9 cellular contexts compared by ENCODE assay signal in the genomic region with DNA sequence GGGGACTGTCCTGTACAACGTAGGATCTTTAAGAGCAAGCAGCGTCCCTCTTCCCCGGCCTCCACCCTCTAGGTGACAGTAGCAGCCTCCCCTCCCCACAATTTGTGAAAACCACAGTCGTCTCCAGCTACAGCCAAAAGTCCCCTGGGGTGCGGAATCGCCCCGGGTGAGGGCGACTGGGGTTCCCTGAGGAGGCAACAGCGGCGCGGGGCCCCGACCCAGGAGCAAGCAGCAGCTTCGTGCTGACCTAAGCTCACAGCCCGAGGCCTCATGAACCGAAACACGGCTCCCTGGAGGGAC. TPM values are rescaled to one million over a fixed set of nuclear protein-coding genes. Genes with fewer than 3 reads are reported as not detected.
A peak's percentile ranks its signal among the peaks of the same experiment; 100 is the strongest.
DNase-seq lines count a peak whose midpoint lies in the region; ATAC-seq, FAIRE-seq and TF ChIP-seq lines count a peak whose summit lies in the region.
"Had no signal": no experiment of that assay in that cellular context is flagged by ENCODE, and none has a peak within 500 bp of the region (broad histone marks: within the 10 kb centered on the region; RNA-seq: fewer than 3 reads in every experiment).

No MANE protein-coding gene starts in this region.

- DNase-seq in GM12865 (ENCODE audit: low read depth), result no peak
- peak; percentile 21 for DNase-seq in GM23338 (ENCODE audit: low spot score)
- peak; percentile 84 for DNase-seq in OCI-M1 (lab: John Stamatoyannopoulos, UW)
- no peak for DNase-seq in endothelial cell of umbilical vein (ENCODE audit: low read depth, low spot score)
- DNase-seq in osteoblast (ENCODE audit: insufficient read length, low spot score, missing footprints), result no peak
- DNase-seq in NCI-H345 treated with DMSO at 0.1 percent for 48 hours (lab: John Stamatoyannopoulos, UW; ENCODE audit: unreplicated experiment), result no peak
- no peak for DNase-seq in D341Med (ENCODE audit: low spot score)
- DNase-seq in SK-N-DZ (ENCODE audit: low spot score), result no peak

- ATAC-seq in GM23338, result no peak

- TSS peak; percentile 19 for BruUV-seq in endothelial cell of umbilical vein (replicated peaks; lab: Mats Ljungman, UMichigan)

- H4K20me1 ChIP-seq in GM23338 (replicated peaks; ENCODE audit: insufficient read depth) (no peaks in the 10 kb centered on the region), endothelial cell of umbilical vein (replicated peaks; ENCODE audit: control insufficient read depth, extremely low read depth, insufficient read depth, low read length) (no peaks in the 10 kb centered on the region), osteoblast (ENCODE audit: insufficient read depth, low read length) (no peaks in the 10 kb centered on the region)

- H3K79me2 ChIP-seq in GM23338 (replicated peaks; ENCODE audit: insufficient read depth) (no peaks in the 10 kb centered on the region), endothelial cell of umbilical vein (ENCODE audit: control insufficient read depth, insufficient read depth, low read length) (no peaks in the 10 kb centered on the region), osteoblast (ENCODE audit: insufficient read depth, low read length) (no peaks in the 10 kb centered on the region)

- H3K9me2 ChIP-seq in GM23338 (ENCODE audit: insufficient read depth), result no peaks in the 10 kb centered on the region

- H3K9me3 Mint-ChIP-seq in GM23338, result peaks cover 94% of the 10 kb centered on the region

- H3K36me3 Mint-ChIP-seq in GM23338 (ENCODE audit: low read depth), result peaks cover 46% of the 10 kb centered on the region

- peaks cover 5% of the 10 kb centered on the region for H3K27me3 Mint-ChIP-seq in GM23338 (ENCODE audit: insufficient read depth, low read depth, poor library complexity)

- H3K4me2 ChIP-seq in GM23338, result peak overlapping the region; percentile 77
- H3K4me2 ChIP-seq in endothelial cell of umbilical vein (ENCODE audit: insufficient read depth, low read length), result peak overlapping the region; percentile 31
- peak overlapping the region; percentile 90 for H3K4me2 ChIP-seq in osteoblast (ENCODE audit: insufficient read depth, low read length)

- CTCF ChIA-PET in endothelial cell of umbilical vein (lab: Charles Lee), result no interaction called here

- no peak for TF ChIP-seq CTCF in GM12865 (IDR thresholded peaks at IDR 0.05; ENCODE audit: insufficient read depth, low read depth, low read length, missing control alignments)
- no peak for TF ChIP-seq CTCF in GM23338 (conservative IDR thresholded peaks at IDR 0.05; ENCODE audit: low read depth in 2 of 2)
- TF ChIP-seq CTCF in endothelial cell of umbilical vein (IDR thresholded peaks at IDR 0.05; ENCODE audit: extremely low read depth in 1 of 2, insufficient read depth in 1 of 2, low read depth in 1 of 2, low read length in 2 of 2), result no peak
- TF ChIP-seq CTCF in osteoblast (IDR thresholded peaks at IDR 0.05; ENCODE audit: extremely low read depth, low read depth, low read length), result no peak

- no peaks in the 10 kb centered on the region for H3K36me3 ChIP-seq in GM23338 (ENCODE audit: insufficient read depth)
- no peaks in the 10 kb centered on the region for H3K36me3 ChIP-seq in endothelial cell of umbilical vein (ENCODE audit: control insufficient read depth in 2 of 2, extremely low read depth in 1 of 2, insufficient read depth in 2 of 2, low read length in 2 of 2)
- H3K36me3 ChIP-seq in osteoblast (ENCODE audit: insufficient read depth, low read length), result no peaks in the 10 kb centered on the region

- H3K9me3 ChIP-seq in endothelial cell of umbilical vein (replicated peaks; ENCODE audit: control insufficient read depth, insufficient read depth, low read length) (no peaks in the 10 kb centered on the region), osteoblast (ENCODE audit: low read depth, low read length) (no peaks in the 10 kb centered on the region)

- H3K27ac Mint-ChIP-seq in GM23338, result no peak overlapping the region

- no peak for TF ChIP-seq POLR2A in endothelial cell of umbilical vein (IDR thresholded peaks at IDR 0.05; ENCODE audit: low read depth, low read length)

- H2AFZ ChIP-seq in GM23338 (peak overlapping the region; percentile 38; the same call in 1 of the 2 replicates), endothelial cell of umbilical vein (ENCODE audit: low read depth, low read length) (peak overlapping the region; percentile 63), osteoblast (ENCODE audit: low read length) (peak overlapping the region; percentile 95)

- H3K4me1 ChIP-seq in GM23338 (ENCODE audit: insufficient read depth) (no peaks in the 10 kb centered on the region), endothelial cell of umbilical vein (ENCODE audit: control insufficient read depth, extremely low read depth, insufficient read depth, low read length) (no peaks in the 10 kb centered on the region), osteoblast (ENCODE audit: insufficient read depth, low read length) (peaks cover 3% of the 10 kb centered on the region)

- dilution Hi-C loops in endothelial cell of umbilical vein (cut with MboI; ENCODE audit: extremely low pct_ligation_motif_present, low sequenced_read_pairs), result no loop called here

- H3K4me3 ChIP-seq in GM12865 (ENCODE audit: low read depth, low read length) (peak overlapping the region; percentile 88), GM23338 (peak overlapping the region; percentile 60), endothelial cell of umbilical vein (replicated peaks in 1 of 3; ENCODE audit: insufficient read depth in 1 of 3, low read depth in 1 of 3, low read length in 3 of 3) (peak overlapping the region in 2 of 3 experiments; percentile 29 to 37), osteoblast (ENCODE audit: insufficient read depth, low read length) (peak overlapping the region; percentile 94)

- POLR2A ChIA-PET in endothelial cell of umbilical vein (lab: Charles Lee), result no interaction called here

- H3K4me1 Mint-ChIP-seq in GM23338, result no peaks in the 10 kb centered on the region

- no peak overlapping the region for H3K27ac ChIP-seq in GM23338 (ENCODE audit: low read depth)
- H3K27ac ChIP-seq in endothelial cell of umbilical vein (ENCODE audit: insufficient read depth, low read depth, low read length), result no peak overlapping the region
- peak overlapping the region; percentile 83 for H3K27ac ChIP-seq in osteoblast (ENCODE audit: low read depth, low read length)

- H3K9ac ChIP-seq in endothelial cell of umbilical vein (replicated peaks; ENCODE audit: extremely low read depth, insufficient read depth, low read length), result peak overlapping the region; percentile 59

- H3K27me3 ChIP-seq in GM23338 (ENCODE audit: insufficient read depth) (no peaks in the 10 kb centered on the region), endothelial cell of umbilical vein (ENCODE audit: control insufficient read depth in 2 of 2, insufficient read depth in 2 of 2, low read length in 2 of 2) (no peaks in the 10 kb centered on the region), osteoblast (ENCODE audit: insufficient read depth, low read length) (no peaks in the 10 kb centered on the region)

- H3K9me1 ChIP-seq in endothelial cell of umbilical vein (replicated peaks; ENCODE audit: control insufficient read depth, extremely low read depth, insufficient read depth, low read length), result no peaks in the 10 kb centered on the region

- intact Hi-C loops in endothelial cell of umbilical vein (cut with micrococcal nuclease), result no loop called here

- FAIRE-seq in endothelial cell of umbilical vein (lab: Jason Lieb, UNC), result no peak

- H3F3A ChIP-seq in GM23338 (replicated peaks; ENCODE audit: low read depth), result no peaks in the 10 kb centered on the region

- no peak overlapping the region for H3K4me3 Mint-ChIP-seq in GM23338

TF ChIP-seq in GM23338, 12 proteins besides CTCF, POLR2A, EP300 and RAD21 (continues in another document):
- TF ChIP-seq EZH2phosphoT487 (IDR thresholded peaks at IDR 0.05; ENCODE audit: unreplicated experiment) (no peak), EZH2 (IDR thresholded peaks at IDR 0.05; ENCODE audit: low read depth, unreplicated experiment) (no peak)

TF ChIP-seq in endothelial cell of umbilical vein, 7 proteins besides CTCF, POLR2A, EP300 and RAD21:
- no peak for TF ChIP-seq MYC (IDR thresholded peaks at IDR 0.05; ENCODE audit: low read depth, low read length)
- TF ChIP-seq EZH2 (IDR thresholded peaks at IDR 0.05; ENCODE audit: borderline replicate concordance, low read depth, low read length, severe bottlenecking), result no peak
- no peak for TF ChIP-seq GATA2 (IDR thresholded peaks at IDR 0.05; ENCODE audit: insufficient read depth, insufficient read length, low read depth, low read length)
- TF ChIP-seq POLR2AphosphoS5 (IDR thresholded peaks at IDR 0.05; ENCODE audit: insufficient read depth, low read depth, low read length), result no peak
- no peak for TF ChIP-seq FOS (IDR thresholded peaks at IDR 0.05; ENCODE audit: borderline replicate concordance, insufficient read depth, low read length)

RNA-seq across cellular contexts. Expression of a gene that starts 0.3 kb away (rescaled TPM):
- total RNA-seq in GM23338 (2014; rRNA removed; shearing (Covaris generic)), result 5.7 and 11.1 TPM in 2 replicates
- polyA plus RNA-seq in GM23338 (2016; fragmentation: Nextera tagmentation; extraction: Ambion mirVana) (2.2 and 3.5 TPM in 2 replicates), endothelial cell of umbilical vein (0.35 and 0.72 TPM in 2 replicates)
- total RNA-seq in endothelial cell of umbilical vein (0.76 and 4.2 TPM in 2 replicates), osteoblast (23.6 and 24.6 TPM in 2 replicates)
- polyA plus RNA-seq in endothelial cell of umbilical vein (2011; cell fraction: cytosol; rRNA removed), result 0.37 and 0.61 TPM in 2 replicates
- polyA plus RNA-seq in endothelial cell of umbilical vein (2011; cell fraction: nucleus; rRNA removed), result 3.9 and 5.1 TPM in 2 replicates
- polyA plus RNA-seq in endothelial cell of umbilical vein (2012), result 0.05 TPM in 1 of 2 replicates, not detected in the other
- 0.68 and 2.0 TPM in 2 replicates for polyA minus RNA-seq in endothelial cell of umbilical vein
- 7.0 TPM for polyA minus RNA-seq in endothelial cell of umbilical vein (2011; cell fraction: cytosol; rRNA and poly(A)+ RNA removed)
- polyA minus RNA-seq in endothelial cell of umbilical vein (2011; cell fraction: nucleus; rRNA and poly(A)+ RNA removed), result 0.53 and 0.67 TPM in 2 replicates
- 35.8 and 39.4 TPM in 2 replicates for polyA plus RNA-seq in SK-N-DZ (2014; cell fraction: cytosol; rRNA removed)
- 181 and 182 TPM in 2 replicates for polyA plus RNA-seq in SK-N-DZ (2014; cell fraction: nucleus; rRNA removed)

RNA-seq across cellular contexts. Expression of a gene that starts 0.4 kb away (rescaled TPM):
- total RNA-seq in GM23338 (2014; rRNA removed; shearing (Covaris generic)), result not detected in 2 replicates
- polyA plus RNA-seq in GM23338 (2016; fragmentation: Nextera tagmentation; extraction: Ambion mirVana), result not detected in 2 replicates
- not detected in 2 replicates for total RNA-seq in endothelial cell of umbilical vein
- polyA plus RNA-seq in endothelial cell of umbilical vein, result not detected in 2 replicates
- not detected in 2 replicates for polyA plus RNA-seq in endothelial cell of umbilical vein (2011; cell fraction: cytosol; rRNA removed)
- polyA plus RNA-seq in endothelial cell of umbilical vein (2011; cell fraction: nucleus; rRNA removed), result not detected in 2 replicates
- not detected in 2 replicates for polyA plus RNA-seq in endothelial cell of umbilical vein (2012)
- polyA minus RNA-seq in endothelial cell of umbilical vein, result not detected in 2 replicates
- polyA minus RNA-seq in endothelial cell of umbilical vein (2011; cell fraction: cytosol; rRNA and poly(A)+ RNA removed), result not detected
- polyA minus RNA-seq in endothelial cell of umbilical vein (2011; cell fraction: nucleus; rRNA and poly(A)+ RNA removed), result not detected in 2 replicates
- total RNA-seq in osteoblast, result not detected in 2 replicates
- not detected in 2 replicates for polyA plus RNA-seq in SK-N-DZ (2014; cell fraction: cytosol; rRNA removed)
- not detected in 2 replicates for polyA plus RNA-seq in SK-N-DZ (2014; cell fraction: nucleus; rRNA removed)
- total RNA-seq: subcutaneous adipose tissue had no signal

Comparison
In these comparisons a context has a peak if more than half of its experiments do, and no peak if none do; other contexts are left out.
1. DNase-seq: peak in GM23338 (single experiment) and OCI-M1 (single experiment); none in GM12865 (single experiment), endothelial cell of umbilical vein (single experiment), osteoblast (single experiment), NCI-H345 treated with DMSO at 0.1 percent for 48 hours (single experiment), D341Med (single experiment) and SK-N-DZ (single experiment).
2. H3K4me3 ChIP-seq: peak in every context shown above with its lines; median percentile 94 in osteoblast; 88 in GM12865; 60 in GM23338; 33 in endothelial cell of umbilical vein.
3. H2AFZ ChIP-seq: peak in every context shown above with its lines; median percentile 95 in osteoblast; 63 in endothelial cell of umbilical vein; 38 in GM23338.
4. H3K4me2 ChIP-seq: peak in every context shown above with its lines; median percentile 90 in osteoblast; 77 in GM23338; 31 in endothelial cell of umbilical vein.